16 cellular contexts compared by ENCODE assay signal in the genomic region with DNA sequence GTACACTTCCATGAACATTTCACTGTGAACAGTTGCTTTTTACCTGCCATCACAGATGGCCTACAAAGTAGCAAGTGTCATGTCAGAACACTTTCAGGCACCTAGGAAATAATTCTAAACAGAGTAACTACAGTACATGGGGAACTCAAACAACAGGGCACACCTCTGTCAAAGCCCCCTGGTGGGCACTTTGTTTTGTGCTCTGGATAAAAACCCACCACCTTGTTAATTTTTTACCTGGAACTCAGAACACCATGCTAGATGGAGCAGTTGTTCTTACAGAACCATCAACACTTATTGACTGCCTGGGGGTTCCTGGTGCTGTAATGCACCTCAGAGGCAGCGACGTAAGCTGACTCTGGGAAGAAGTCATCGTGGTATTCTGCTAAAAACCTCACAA. TPM values are rescaled to one million over a fixed set of nuclear protein-coding genes. Genes with fewer than 3 reads are reported as not detected.
DNase-seq lines count a peak whose midpoint lies in the region; ATAC-seq, FAIRE-seq and TF ChIP-seq lines count a peak whose summit lies in the region.
"Had no signal": no experiment of that assay in that cellular context is flagged by ENCODE, and none has a peak within 500 bp of the region (broad histone marks: within the 10 kb centered on the region; RNA-seq: fewer than 3 reads in every experiment).

No MANE protein-coding gene starts in this region.

- in situ Hi-C loops in Panc1 (cut with HindIII; ENCODE audit: low pct_unique_long_range_greater_than_20kb, low sequenced_read_pairs), result no loop called here

- CTCF ChIA-PET in Panc1 (lab: Charles Lee), result no interaction called here

- no peak overlapping the region for H3K4me3 ChIP-seq in CD4-positive, CD25-positive, alpha-beta regulatory T cell (ENCODE audit: low read depth, low read length)
- no peak overlapping the region for H3K4me3 ChIP-seq in Panc1 (ENCODE audit: low read depth in 2 of 2, low read length in 2 of 2)
- H3K4me3 ChIP-seq: gastroesophageal sphincter had no signal

- no peak for TF ChIP-seq POLR2A in GM12891 (IDR thresholded peaks at IDR 0.05; ENCODE audit: low read depth, low read length)

- no peak overlapping the region for H3K27ac ChIP-seq in CD4-positive, CD25-positive, alpha-beta regulatory T cell (ENCODE audit: insufficient read depth, low read length, poor library complexity, severe bottlenecking)
- H3K27ac ChIP-seq in Panc1 (ENCODE audit: low read length), result 0 out of 2 replicates have a peak overlapping the region, but pooled peaks have one; percentile 23
- H3K27ac ChIP-seq: gastroesophageal sphincter had no signal

- peak overlapping the region in 3 of 4 donors; percentile 6 to 68 (median 11) for H3K4me3 Mint-ChIP-seq in CD4-positive, CD25-positive, alpha-beta regulatory T cell
- no peak overlapping the region for H3K4me3 Mint-ChIP-seq in glutamatergic neuron (ENCODE audit: unreplicated experiment)
- H3K4me3 Mint-ChIP-seq: activated naive CD4-positive, alpha-beta T cell treated with anti-CD3 and anti-CD28 coated beads for 36 hours had no signal

- peaks cover 9% of the 10 kb centered on the region for H3K27me3 Mint-ChIP-seq in CD4-positive, CD25-positive, alpha-beta regulatory T cell
- H3K27me3 Mint-ChIP-seq in glutamatergic neuron (ENCODE audit: unreplicated experiment), result peaks cover 6% of the 10 kb centered on the region

- H3K9me3 Mint-ChIP-seq in CD4-positive, CD25-positive, alpha-beta regulatory T cell, result peaks cover 1 to 12% (median 5%) of the 10 kb centered on the region in 7 donors
- H3K9me3 Mint-ChIP-seq in glutamatergic neuron (ENCODE audit: unreplicated experiment), result peaks cover 7% of the 10 kb centered on the region

- no peaks in the 10 kb centered on the region for H3K36me3 Mint-ChIP-seq in CD4-positive, CD25-positive, alpha-beta regulatory T cell
- peaks cover 33% of the 10 kb centered on the region for H3K36me3 Mint-ChIP-seq in glutamatergic neuron (ENCODE audit: unreplicated experiment)

- no TSS peak for BruUV-seq in Panc1 (replicated peaks; lab: Mats Ljungman, UMichigan)

- intact Hi-C loops in Panc1 (cut with micrococcal nuclease; ENCODE audit: unreplicated experiment), result no loop called here

- peaks cover 0 to 18% (median 6%) of the 10 kb centered on the region in 4 donors for H3K4me1 Mint-ChIP-seq in CD4-positive, CD25-positive, alpha-beta regulatory T cell
- no peaks in the 10 kb centered on the region for H3K4me1 Mint-ChIP-seq in glutamatergic neuron (ENCODE audit: low read depth, unreplicated experiment)

- peak in 1 of 3 donors; percentile 17 for DNase-seq in CD4-positive, CD25-positive, alpha-beta regulatory T cell
- DNase-seq in GM12891 (ENCODE audit: insufficient read length, low spot score), result no peak
- no peak for DNase-seq in Panc1 (ENCODE audit: low read depth, low spot score)
- DNase-seq in glutamatergic neuron, result no peak
- DNase-seq in NCI-H1417 (lab: John Stamatoyannopoulos, UW), result no peak
- DNase-seq in SHP77 (lab: John Stamatoyannopoulos, UW), result no peak
- DNase-seq in urothelium cell line (ENCODE audit: low spot score), result no peak
- DNase-seq: activated CD4-positive, alpha-beta T cell treated with anti-CD3 and anti-CD28 coated beads, Interleukin-2, amount 50 U/mL, for 48 hours; activated naive CD4-positive, alpha-beta T cell treated with anti-CD3 and anti-CD28 coated beads for 36 hours; left ventricle myocardium superior; NCI-H1048; NCI-H510A treated with DMSO at 0.1 percent for 48 hours; occipital lobe; stimulated activated naive CD4-positive, alpha-beta T cell had no signal

- H3K27me3 ChIP-seq in CD4-positive, CD25-positive, alpha-beta regulatory T cell (ENCODE audit: control insufficient read depth, insufficient read depth, low read length), result peaks cover 4% of the 10 kb centered on the region
- no peaks in the 10 kb centered on the region for H3K27me3 ChIP-seq in Panc1 (ENCODE audit: control insufficient read depth, insufficient read depth, low read length)

- TF ChIP-seq CTCF in Panc1 (IDR thresholded peaks at IDR 0.05) (peak; percentile 44), glutamatergic neuron (IDR thresholded peaks at IDR 0.05; ENCODE audit: partially characterized antibody, unreplicated experiment) (peak; percentile 58)

- H3K9me3 ChIP-seq in CD4-positive, CD25-positive, alpha-beta regulatory T cell (ENCODE audit: control insufficient read depth in 2 of 2, low read length in 2 of 2), result peaks cover 9 to 16% of the 10 kb centered on the region in 2 experiments
- H3K9me3 ChIP-seq in Panc1 (ENCODE audit: control insufficient read depth, insufficient read depth, low read depth, low read length), result peaks cover 25% of the 10 kb centered on the region; the same call in 1 of the 2 replicates

- POLR2A ChIA-PET in Panc1 (lab: Charles Lee), result no interaction called here

- no peaks in the 10 kb centered on the region for H3K36me3 ChIP-seq in CD4-positive, CD25-positive, alpha-beta regulatory T cell (ENCODE audit: control insufficient read depth, insufficient read depth, low read length)
- no peaks in the 10 kb centered on the region; the same call in 1 of the 2 replicates for H3K36me3 ChIP-seq in Panc1 (ENCODE audit: control insufficient read depth, insufficient read depth, low read length)
- H3K36me3 ChIP-seq: gastroesophageal sphincter had no signal

- FAIRE-seq in GM12891 (lab: Jason Lieb, UNC), result peak; percentile 81
- FAIRE-seq in urothelium cell line (lab: Jason Lieb, UNC), result no peak

- peak in 1 of 2 donors; percentile 25 for ATAC-seq in CD4-positive, CD25-positive, alpha-beta regulatory T cell (ENCODE audit: low read depth in 2 of 2)
- ATAC-seq in Panc1 (no peak), GM18517 (IDR thresholded peaks at IDR 0.05; ENCODE audit: unreplicated experiment) (no peak)
- ATAC-seq: gastroesophageal sphincter, left ventricle myocardium superior had no signal

- H3K27ac Mint-ChIP-seq in CD4-positive, CD25-positive, alpha-beta regulatory T cell, result no peak overlapping the region
- H3K27ac Mint-ChIP-seq in glutamatergic neuron (ENCODE audit: unreplicated experiment), result no peak overlapping the region
- H3K27ac Mint-ChIP-seq: activated naive CD4-positive, alpha-beta T cell treated with anti-CD3 and anti-CD28 coated beads for 36 hours had no signal

- no peaks in the 10 kb centered on the region for H3K4me1 ChIP-seq in CD4-positive, CD25-positive, alpha-beta regulatory T cell (ENCODE audit: control insufficient read depth, insufficient read depth, low read length, poor library complexity, severe bottlenecking)
- H3K4me1 ChIP-seq in Panc1 (ENCODE audit: control insufficient read depth, insufficient read depth, low read length), result peaks cover 3% of the 10 kb centered on the region; the same call in 1 of the 2 replicates
- H3K4me1 ChIP-seq: gastroesophageal sphincter had no signal

TF ChIP-seq in GM12891, 5 proteins besides CTCF, POLR2A, EP300 and RAD21:
- TF ChIP-seq POU2F2 (IDR thresholded peaks at IDR 0.05; ENCODE audit: low read depth, low read length) (no peak), TAF1 (IDR thresholded peaks at IDR 0.05; ENCODE audit: low read depth, low read length) (no peak), PAX5 (IDR thresholded peaks at IDR 0.05; ENCODE audit: insufficient read depth, low read length, severe bottlenecking) (no peak), SPI1 (IDR thresholded peaks at IDR 0.05; ENCODE audit: low read depth, low read length) (no peak), POLR2AphosphoS5 (IDR thresholded peaks at IDR 0.05; ENCODE audit: low read depth, low read length) (no peak)

RNA-seq across cellular contexts. Expression of a gene that starts 11.5 kb away (rescaled TPM):
- total RNA-seq in CD4-positive, CD25-positive, alpha-beta regulatory T cell, result 1.8 TPM
- polyA plus RNA-seq in CD4-positive, CD25-positive, alpha-beta regulatory T cell, result 1 to 10 TPM in 2 of 4 donors, under 1 TPM in 2; 0.34 to 1.7 (median 0.98) TPM
- polyA plus RNA-seq in GM12891 (2012; ENCODE audit: low read depth, missing spikeins), result 20.5 TPM
- total RNA-seq in Panc1 (2021; ENCODE audit: unreplicated experiment) (87.0 TPM), glutamatergic neuron (ENCODE audit: unreplicated experiment) (6.9 TPM)
- polyA plus RNA-seq in Panc1 (2012; ENCODE audit: insufficient read length), result 65.2 TPM

RNA-seq across cellular contexts. Expression of a gene that starts 51.3 kb away (rescaled TPM):
- total RNA-seq in CD4-positive, CD25-positive, alpha-beta regulatory T cell, result not detected
- polyA plus RNA-seq in CD4-positive, CD25-positive, alpha-beta regulatory T cell, result not detected
- not detected for polyA plus RNA-seq in GM12891 (2012; ENCODE audit: low read depth, missing spikeins)
- total RNA-seq in Panc1 (2021; ENCODE audit: unreplicated experiment) (3.9 TPM), glutamatergic neuron (ENCODE audit: unreplicated experiment) (not detected)
- polyA plus RNA-seq in Panc1 (2012; ENCODE audit: insufficient read length), result 2.9 TPM
- total RNA-seq: activated naive CD4-positive, alpha-beta T cell treated with anti-CD3 and anti-CD28 coated beads for 36 hours; gastroesophageal sphincter; left ventricle myocardium superior had no signal

Comparison
In these comparisons a context has a peak if more than half of its experiments do, and no peak if none do; other contexts are left out.
1. RNA of a gene that starts 11.5 kb away (total RNA-seq): 87.0 TPM in Panc1 (single experiment); 6.9 TPM in glutamatergic neuron (single experiment) and 1.8 TPM in CD4-positive, CD25-positive, alpha-beta regulatory T cell (single experiment); every median in the first group is over 10 times any median in the second.